8 cellular contexts compared by ENCODE assay signal in genomic region chr7:124032369-124033092, GRCh38. TPM values are rescaled to one million over a fixed set of nuclear protein-coding genes. Genes with fewer than 3 reads are reported as not detected.
DNase-seq lines count a peak whose midpoint lies in the region; ATAC-seq and TF ChIP-seq lines count a peak whose summit lies in the region.

Gene TMEM229A, minus strand, starts transcription at chr7:124033067. Its CDS starts 64 bp downstream, at chr7:124033003.

- TF ChIP-seq POLR2A in heart left ventricle (IDR thresholded peaks at IDR 0.05) (no peak), ovary (IDR thresholded peaks at IDR 0.05) (no peak)

- H3K4me1 Mint-ChIP-seq in activated naive CD4-positive, alpha-beta T cell treated with anti-CD3 and anti-CD28 coated beads, Interleukin-2, amount 50 U/mL, for 24 hours, result peaks cover 9% of the 10 kb centered on the region
- peaks cover 16% of the 10 kb centered on the region for H3K4me1 Mint-ChIP-seq in activated naive CD8-positive, alpha-beta T cell (ENCODE audit: low read depth)

- no peaks in the 10 kb centered on the region for H3K36me3 ChIP-seq in heart left ventricle
- no peaks in the 10 kb centered on the region for H3K36me3 ChIP-seq in ovary

- H3K4me3 ChIP-seq in heart left ventricle (peak within 1 kb of the TSS; percentile 24 to 60 (median 48)), ovary (peak within 1 kb of the TSS; percentile 22)

- H3K9me3 ChIP-seq in heart left ventricle (no peaks in the 10 kb centered on the region), ovary (no peaks in the 10 kb centered on the region)

- no peak for TF ChIP-seq EP300 in ovary (IDR thresholded peaks at IDR 0.05)

- no peaks in the 10 kb centered on the region for H3K9me3 Mint-ChIP-seq in activated naive CD4-positive, alpha-beta T cell treated with anti-CD3 and anti-CD28 coated beads, Interleukin-2, amount 50 U/mL, for 24 hours
- no peaks in the 10 kb centered on the region for H3K9me3 Mint-ChIP-seq in activated naive CD8-positive, alpha-beta T cell (ENCODE audit: low read depth)

- no peaks in the 10 kb centered on the region for H3K36me3 Mint-ChIP-seq in activated naive CD4-positive, alpha-beta T cell treated with anti-CD3 and anti-CD28 coated beads, Interleukin-2, amount 50 U/mL, for 24 hours
- no peaks in the 10 kb centered on the region for H3K36me3 Mint-ChIP-seq in activated naive CD8-positive, alpha-beta T cell

- no peak for TF ChIP-seq CTCF in heart left ventricle (IDR thresholded peaks at IDR 0.05)
- no peak for TF ChIP-seq CTCF in ovary (IDR thresholded peaks at IDR 0.05)

- no peak within 1 kb of the TSS for H3K27ac ChIP-seq in heart left ventricle
- H3K27ac ChIP-seq in ovary, result no peak within 1 kb of the TSS

- peaks cover 46% of the 10 kb centered on the region for H3K27me3 Mint-ChIP-seq in activated naive CD4-positive, alpha-beta T cell treated with anti-CD3 and anti-CD28 coated beads, Interleukin-2, amount 50 U/mL, for 24 hours
- peaks cover 34% of the 10 kb centered on the region for H3K27me3 Mint-ChIP-seq in activated naive CD8-positive, alpha-beta T cell

- H3K27ac Mint-ChIP-seq in activated naive CD4-positive, alpha-beta T cell treated with anti-CD3 and anti-CD28 coated beads, Interleukin-2, amount 50 U/mL, for 24 hours, result no peak within 1 kb of the TSS
- no peak within 1 kb of the TSS for H3K27ac Mint-ChIP-seq in activated naive CD8-positive, alpha-beta T cell

- H3K27me3 ChIP-seq in heart left ventricle (peaks cover 0 to 54% (median 25%) of the 10 kb centered on the region in 9 donors), ovary (no peaks in the 10 kb centered on the region)

- 0 to 3% (median 1%) methylated on average over 7 to 86 of the region's 86 CpGs for WGBS in heart left ventricle, 4 donors
- WGBS in ovary, 3 donors, result 1 to 4% (median 3%) methylated on average over 32 to 86 of the region's 86 CpGs

- H3K4me1 ChIP-seq in heart left ventricle (peaks cover 0 to 23% (median 9%) of the 10 kb centered on the region in 12 donors), ovary (ENCODE audit: insufficient read depth) (peaks cover 7% of the 10 kb centered on the region)

- no peak for DNase-seq in activated naive CD4-positive, alpha-beta T cell (lab: John Stamatoyannopoulos, UW)
- peak; percentile 6 for DNase-seq in NCI-H1048 (lab: John Stamatoyannopoulos, UW)
- peak; percentile 13 to 65 (median 24) for DNase-seq in heart left ventricle
- peak; percentile 13 to 60 (median 31) for DNase-seq in ovary

- H3K4me3 Mint-ChIP-seq in activated naive CD4-positive, alpha-beta T cell treated with anti-CD3 and anti-CD28 coated beads, Interleukin-2, amount 50 U/mL, for 24 hours, result peak within 1 kb of the TSS; percentile 84
- peak within 1 kb of the TSS; percentile 81 for H3K4me3 Mint-ChIP-seq in activated naive CD8-positive, alpha-beta T cell

- peak; percentile 56 to 79 (median 76) for ATAC-seq in heart left ventricle
- no peak for ATAC-seq in HG03378 (IDR thresholded peaks at IDR 0.05; ENCODE audit: unreplicated experiment)
- no peak for ATAC-seq in GM21717 (IDR thresholded peaks at IDR 0.05; ENCODE audit: unreplicated experiment)

- intact Hi-C loops in heart left ventricle (cut with DNase I) (no loop called here), ovary (cut with DNase I) (no loop called here)

RNA-seq across cellular contexts. Expression of gene TMEM229A, which starts in this region (rescaled TPM):
- under 1 TPM in 1 of 9 donors, not detected in 8; 0.15 TPM for total RNA-seq in heart left ventricle
- polyA plus RNA-seq in heart left ventricle, result not detected
- under 1 TPM in 4 of 7 donors, not detected in 3; 0.47 to 0.92 (median 0.60) TPM for total RNA-seq in ovary
- polyA plus RNA-seq in ovary, result 1 to 10 TPM in 1 of 2 donors, under 1 TPM in 1; 0.22 to 1.8 TPM

Comparison
In these comparisons a context has a peak if more than half of its experiments do, and no peak if none do; other contexts are left out.
1. Peak in DNase-seq, ATAC-seq and H3K4me3 ChIP-seq in heart left ventricle; RNA of the gene not detected or under 1 TPM.
2. DNase-seq: peak in NCI-H1048 (single experiment) and ovary (5 of 5); none in activated naive CD4-positive, alpha-beta T cell (0 of 4).